In genomic region chr10:128247576-128247975, GRCh38 we compare ENCODE assay signal across 24 cellular contexts.
"Had no signal": no experiment of that assay in that cellular context is flagged by ENCODE, and none has a peak within 500 bp of the region (broad histone marks: within the 10 kb centered on the region; RNA-seq: fewer than 3 reads in every experiment).

No MANE protein-coding gene starts in this region.

- H3K36me3 ChIP-seq: colonic mucosa, esophagus muscularis mucosa, esophagus squamous epithelium, gastrocnemius medialis, gastroesophageal sphincter, heart left ventricle, heart right ventricle had no signal

- H3K4me1 ChIP-seq: colonic mucosa, esophagus muscularis mucosa, esophagus squamous epithelium, foreskin keratinocyte, gastrocnemius medialis, gastroesophageal sphincter, heart left ventricle, heart right ventricle had no signal

- H3K4me3 Mint-ChIP-seq: dendritic cell treated with granulocyte-macrophage colony-stimulating factor and Interleukin-4, amounts not matched to agents 40 ng/mL and 50 ng/mL, for 4 days; effector memory CD8-positive, alpha-beta T cell; endodermal cell had no signal

- H3K27me3 ChIP-seq: colonic mucosa, foreskin keratinocyte, gastrocnemius medialis had no signal

- ATAC-seq: effector memory CD8-positive, alpha-beta T cell; esophagus mucosa; foreskin keratinocyte; gastrocnemius medialis; gastroesophageal sphincter; heart left ventricle; heart right ventricle had no signal

- H3K9me3 ChIP-seq: colonic mucosa, esophagus muscularis mucosa, esophagus squamous epithelium, gastrocnemius medialis had no signal

- H3K27ac ChIP-seq: colonic mucosa, coronary artery, dorsolateral prefrontal cortex, epithelial cell of prostate, esophagus muscularis mucosa, esophagus squamous epithelium, foreskin keratinocyte, gastrocnemius medialis, gastroesophageal sphincter, heart left ventricle, heart right ventricle had no signal

- H3K9me3 Mint-ChIP-seq: dendritic cell treated with granulocyte-macrophage colony-stimulating factor and Interleukin-4, amounts not matched to agents 40 ng/mL and 50 ng/mL, for 4 days; effector memory CD8-positive, alpha-beta T cell; endodermal cell had no signal

- H3K4me1 Mint-ChIP-seq: endodermal cell had no signal

- H3K27ac Mint-ChIP-seq: dendritic cell treated with granulocyte-macrophage colony-stimulating factor and Interleukin-4, amounts not matched to agents 40 ng/mL and 50 ng/mL, for 4 days; effector memory CD8-positive, alpha-beta T cell; endodermal cell had no signal

- DNase-seq: colonic mucosa; cortex of kidney; dermis blood vessel endothelial cell; dorsolateral prefrontal cortex; effector CD4-positive, alpha-beta T cell; effector CD8-positive, alpha-beta T cell; effector memory CD4-positive, alpha-beta T cell; effector memory CD8-positive, alpha-beta T cell; endodermal cell; erythroblast; esophagus squamous epithelium; foreskin fibroblast; foreskin keratinocyte; foreskin melanocyte; gastrocnemius medialis; glutamatergic neuron; heart left ventricle; heart right ventricle had no signal

- H3K4me3 ChIP-seq: colonic mucosa, coronary artery, dorsolateral prefrontal cortex, esophagus muscularis mucosa, esophagus squamous epithelium, gastrocnemius medialis, gastroesophageal sphincter, heart left ventricle, heart right ventricle had no signal
